21 cellular contexts compared by ENCODE assay signal in the genomic region with DNA sequence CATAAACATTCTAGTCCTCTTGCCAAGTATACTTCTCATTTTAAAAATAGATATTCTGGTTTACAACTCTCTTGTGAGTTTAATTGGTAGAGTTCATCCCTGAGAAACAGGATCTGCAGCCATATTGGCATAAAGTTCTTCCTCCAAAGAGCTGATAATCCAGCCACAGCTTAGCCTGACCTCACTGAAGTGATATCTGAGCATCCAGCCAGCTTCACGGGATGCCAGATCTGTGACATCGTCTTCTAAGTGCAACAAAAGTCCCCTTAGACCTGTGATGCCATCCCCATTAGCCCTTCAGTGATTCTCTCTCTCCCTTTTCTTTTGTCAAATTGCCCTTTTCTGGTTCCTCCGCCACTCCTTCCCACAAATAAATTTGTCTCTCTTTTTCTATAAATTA.
DNase-seq lines count a peak whose midpoint lies in the region; ATAC-seq and TF ChIP-seq lines count a peak whose summit lies in the region.
"Had no signal": no experiment of that assay in that cellular context is flagged by ENCODE, and none has a peak within 500 bp of the region (broad histone marks: within the 10 kb centered on the region; RNA-seq: fewer than 3 reads in every experiment).

No MANE protein-coding gene starts in this region.

- H3K27me3 ChIP-seq in neuronal stem cell (ENCODE audit: control insufficient read depth in 3 of 3, insufficient read depth in 3 of 3, low read depth in 1 of 3, low read length in 3 of 3): no peaks in the 10 kb centered on the region
- H3K27me3 ChIP-seq in body of pancreas: no peaks in the 10 kb centered on the region
- H3K27me3 ChIP-seq: BLaER1 had no signal

- no peaks in the 10 kb centered on the region for H3K36me3 Mint-ChIP-seq in activated CD4-positive, alpha-beta T cell treated with anti-CD3 and anti-CD28 coated beads, Interleukin-2, amount 10 ng/mL, durations not matched to agents 7 days and 5 days (ENCODE audit: low read depth)
- H3K36me3 Mint-ChIP-seq: CD8-positive, alpha-beta T cell had no signal

- no peak overlapping the region for H4K91ac ChIP-seq in neuronal stem cell (ENCODE audit: low read depth, low read length, poor library complexity)

- no peak overlapping the region for H2BK15ac ChIP-seq in neuronal stem cell (ENCODE audit: low read length)

- H3K9me3 Mint-ChIP-seq in activated CD4-positive, alpha-beta T cell treated with anti-CD3 and anti-CD28 coated beads, Interleukin-2, amount 10 ng/mL, durations not matched to agents 7 days and 5 days: no peaks in the 10 kb centered on the region
- H3K9me3 Mint-ChIP-seq: CD8-positive, alpha-beta T cell had no signal

- no peak overlapping the region for H3K14ac ChIP-seq in neuronal stem cell (ENCODE audit: low read length)

- no peak overlapping the region for H2BK5ac ChIP-seq in neuronal stem cell (ENCODE audit: low read length)

- no peak for TF ChIP-seq POLR2A in body of pancreas (IDR thresholded peaks at IDR 0.05)

- peak overlapping the region; percentile 49 for H2AFZ ChIP-seq in neuronal stem cell (ENCODE audit: low read length)

- H3K27ac Mint-ChIP-seq in activated CD4-positive, alpha-beta T cell treated with anti-CD3 and anti-CD28 coated beads, Interleukin-2, amount 10 ng/mL, durations not matched to agents 7 days and 5 days: no peak overlapping the region
- H3K27ac Mint-ChIP-seq: CD8-positive, alpha-beta T cell had no signal

- H3K9me3 ChIP-seq in neuronal stem cell (replicated peaks in 1 of 2; ENCODE audit: control insufficient read depth in 2 of 2, insufficient read depth in 1 of 2, low read depth in 1 of 2, low read length in 2 of 2) (no peaks in the 10 kb centered on the region), body of pancreas (no peaks in the 10 kb centered on the region)
- H3K9me3 ChIP-seq: BLaER1, HAP-1 had no signal

- no peak overlapping the region for H3K4me3 Mint-ChIP-seq in activated CD4-positive, alpha-beta T cell treated with anti-CD3 and anti-CD28 coated beads, Interleukin-2, amount 10 ng/mL, durations not matched to agents 7 days and 5 days
- H3K4me3 Mint-ChIP-seq: CD8-positive, alpha-beta T cell had no signal

- CTCF ChIA-PET in activated CD4-positive, alpha-beta T cell treated with anti-CD3 and anti-CD28 coated beads, Interleukin-2, amount 10 ng/mL, durations not matched to agents 7 days and 5 days (lab: Charles Lee): no interaction called here

- POLR2A ChIA-PET in activated CD4-positive, alpha-beta T cell treated with anti-CD3 and anti-CD28 coated beads, Interleukin-2, amount 10 ng/mL, durations not matched to agents 7 days and 5 days (lab: Charles Lee): no interaction called here

- no peak overlapping the region for H2BK120ac ChIP-seq in neuronal stem cell (ENCODE audit: low read depth, low read length)

- no peaks in the 10 kb centered on the region for H3K79me1 ChIP-seq in neuronal stem cell (ENCODE audit: low read depth, low read length)

- no peaks in the 10 kb centered on the region for H3K4me1 Mint-ChIP-seq in activated CD4-positive, alpha-beta T cell treated with anti-CD3 and anti-CD28 coated beads, Interleukin-2, amount 10 ng/mL, durations not matched to agents 7 days and 5 days

- no peak overlapping the region for H4K8ac ChIP-seq in neuronal stem cell (ENCODE audit: low read depth, low read length)

- TF ChIP-seq CTCF in body of pancreas (IDR thresholded peaks at IDR 0.05): no peak
- no peak for TF ChIP-seq CTCF in foreskin fibroblast (IDR thresholded peaks at IDR 0.05; ENCODE audit: low read depth, low read length)

- H3K4ac ChIP-seq in neuronal stem cell (ENCODE audit: low read length): no peak overlapping the region

- H3K18ac ChIP-seq in neuronal stem cell (ENCODE audit: low read length): no peak overlapping the region

- no peak overlapping the region for H3K4me3 ChIP-seq in neuronal stem cell (ENCODE audit: low read length in 2 of 2)
- H3K4me3 ChIP-seq in body of pancreas: no peak overlapping the region
- H3K4me3 ChIP-seq in foreskin fibroblast (ENCODE audit: low read depth in 1 of 2, low read length in 2 of 2): no peak overlapping the region
- H3K4me3 ChIP-seq: BLaER1, HAP-1 had no signal

- H3K9ac ChIP-seq in neuronal stem cell (ENCODE audit: low read depth, low read length, poor library complexity): no peak overlapping the region
- H3K9ac ChIP-seq: BLaER1 had no signal

- H3K4me1 ChIP-seq in neuronal stem cell (ENCODE audit: control insufficient read depth in 2 of 2, insufficient read depth in 1 of 2, low read depth in 1 of 2, low read length in 2 of 2): no peaks in the 10 kb centered on the region
- no peaks in the 10 kb centered on the region for H3K4me1 ChIP-seq in body of pancreas
- H3K4me1 ChIP-seq: BLaER1, HAP-1 had no signal

- H3K36me3 ChIP-seq in neuronal stem cell (replicated peaks in 1 of 2; ENCODE audit: control insufficient read depth in 2 of 2, insufficient read depth in 2 of 2, low read length in 2 of 2): no peaks in the 10 kb centered on the region
- H3K36me3 ChIP-seq in body of pancreas (replicated peaks in 1 of 2; ENCODE audit: insufficient read depth in 1 of 2, low read depth in 2 of 2): no peaks in the 10 kb centered on the region
- H3K36me3 ChIP-seq: BLaER1, HAP-1 had no signal

- ATAC-seq in body of pancreas: no peak
- ATAC-seq: CD8-positive, alpha-beta T cell; PC-3 had no signal

- no peak overlapping the region for H3K23ac ChIP-seq in neuronal stem cell (ENCODE audit: low read depth, low read length, poor library complexity)

- peak; percentile 10 for DNase-seq in EH (ENCODE audit: low read depth)
- peak; percentile 79 for DNase-seq in NCI-H69 (lab: John Stamatoyannopoulos, UW)
- DNase-seq in glomerular visceral epithelial cell (ENCODE audit: extremely low spot score): peak; percentile 39
- no peak for DNase-seq in neuronal stem cell (ENCODE audit: low spot score)
- DNase-seq in body of pancreas: no peak
- DNase-seq in foreskin fibroblast: no peak
- no peak for DNase-seq in activated CD4-positive, alpha-beta T cell treated with anti-CD3 and anti-CD28 coated beads, Interleukin-2, amount 10 ng/mL, durations not matched to agents 7 days and 5 days
- DNase-seq: Calu3; CD8-positive, alpha-beta T cell; Kasumi-1; MM.1S; NCI-H1105; NCI-H2081; NCI-H2171 treated with DMSO at 0.1 percent for 48 hours; NCI-H748 treated with DMSO at 0.1 percent for 48 hours; PC-3; RPMI8226; SHP77 treated with DMSO at 0.1 percent for 48 hours had no signal

- WGBS in neuronal stem cell (ENCODE audit: extremely low coverage in 2 of 2, insufficient read length in 2 of 2, insufficient replicate concordance in 1 of 2), 2 donors: no CpG with 5 or more reads among the region's 3 CpGs
- 80 to 85% methylated on average over 3 of the region's 3 CpGs for WGBS in body of pancreas, 2 donors

- no peaks in the 10 kb centered on the region for H3K27me3 Mint-ChIP-seq in activated CD4-positive, alpha-beta T cell treated with anti-CD3 and anti-CD28 coated beads, Interleukin-2, amount 10 ng/mL, durations not matched to agents 7 days and 5 days

- H3K27ac ChIP-seq in neuronal stem cell (replicated peaks; ENCODE audit: low read length): no peak overlapping the region
- no peak overlapping the region for H3K27ac ChIP-seq in body of pancreas
- H3K27ac ChIP-seq: BLaER1, HL-60 had no signal

- H3K4me2 ChIP-seq in neuronal stem cell (ENCODE audit: insufficient read depth, low read length, poor library complexity, severe bottlenecking): no peak overlapping the region
- H3K4me2 ChIP-seq: BLaER1 had no signal

- H2AK5ac ChIP-seq in neuronal stem cell (ENCODE audit: low read depth, low read length): no peak overlapping the region

- intact Hi-C loops in body of pancreas (cut with DNase I): no loop called here

- no peak overlapping the region for H2BK12ac ChIP-seq in neuronal stem cell (ENCODE audit: low read length)

Comparison
In these comparisons a context has a peak if more than half of its experiments do, and no peak if none do; other contexts are left out.
1. DNase-seq: peak in EH (single experiment), NCI-H69 (single experiment) and glomerular visceral epithelial cell (single experiment); none in neuronal stem cell (single experiment), body of pancreas (0 of 4), foreskin fibroblast (0 of 2) and activated CD4-positive, alpha-beta T cell treated with anti-CD3 and anti-CD28 coated beads, Interleukin-2, amount 10 ng/mL, durations not matched to agents 7 days and 5 days (single experiment).